In the genomic region with DNA sequence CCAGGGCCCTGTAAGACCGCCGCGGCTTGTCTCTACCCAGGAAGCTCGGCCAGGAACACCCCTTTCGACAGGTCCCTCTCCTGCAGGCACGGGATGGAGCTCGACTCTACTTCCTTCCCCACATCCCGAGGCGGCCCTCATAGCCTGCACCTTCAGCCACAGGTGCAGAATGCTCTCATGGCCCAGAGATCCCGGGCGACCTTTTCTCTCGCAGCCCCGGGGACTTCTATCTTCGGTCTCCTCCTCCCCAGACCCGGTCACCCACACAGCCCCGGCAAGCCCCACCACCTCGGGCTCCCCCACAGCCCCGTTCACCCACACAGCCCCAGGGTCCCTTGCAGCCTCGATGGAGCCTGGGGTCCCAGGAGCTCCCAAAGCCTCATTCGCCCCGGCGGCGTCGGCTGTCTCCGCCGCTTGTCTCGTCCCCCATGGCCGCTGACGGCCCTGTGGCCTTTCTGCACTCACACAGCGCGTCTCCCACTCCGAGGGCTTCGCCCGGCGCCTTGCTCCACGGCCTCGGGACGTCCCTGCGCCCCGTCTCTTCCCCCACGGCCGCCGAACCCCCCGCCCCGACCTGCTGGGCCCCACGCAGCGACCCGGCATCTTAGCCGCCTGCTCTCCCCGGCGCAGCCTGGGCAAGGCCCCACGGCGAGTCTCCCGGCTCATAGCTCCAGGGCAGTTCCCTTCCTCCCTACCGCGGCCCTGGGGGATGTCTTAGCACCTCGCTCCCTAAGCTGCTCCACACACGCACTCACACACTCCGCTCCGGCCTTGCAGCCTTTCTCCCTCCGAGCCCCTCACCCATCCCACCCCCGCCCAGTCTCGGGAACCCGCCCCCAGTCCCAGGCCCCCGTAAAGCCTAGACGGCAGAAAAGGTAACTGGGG, we compare ENCODE assay signal across 8 cellular contexts. TPM values are rescaled to one million over a fixed set of nuclear protein-coding genes. Genes with fewer than 3 reads are reported as not detected.
DNase-seq lines count a peak whose midpoint lies in the region; ATAC-seq and TF ChIP-seq lines count a peak whose summit lies in the region.

No MANE protein-coding gene starts in this region.

- no peak for DNase-seq in BJ (ENCODE audit: low read depth)
- peak; percentile 57 for DNase-seq in GM20000 (ENCODE audit: low spot score)
- DNase-seq in NCI-H1694 (lab: John Stamatoyannopoulos, UW): peak; percentile 25
- peak; percentile 77 for DNase-seq in adipocyte (ENCODE audit: low read depth)
- peak; percentile 34 to 72 (median 67) for DNase-seq in right cardiac atrium
- no peak for DNase-seq in retinal pigment epithelial cell (ENCODE audit: low read depth)
- no peak for DNase-seq in NCI-H1092 (lab: John Stamatoyannopoulos, UW)

- TF ChIP-seq CTCF in BJ (IDR thresholded peaks at IDR 0.05; ENCODE audit: insufficient read depth, low read depth, low read length) (no peak), GM20000 (IDR thresholded peaks at IDR 0.05; ENCODE audit: extremely low read depth, missing control alignments) (no peak), retinal pigment epithelial cell (conservative IDR thresholded peaks at IDR 0.05; ENCODE audit: low read depth, low read length) (no peak)

- no peaks in the 10 kb centered on the region for H3K9me3 ChIP-seq in adipocyte (ENCODE audit: control insufficient read depth, low read length)
- H3K9me3 ChIP-seq in right cardiac atrium (ENCODE audit: control insufficient read depth, low read length): no peaks in the 10 kb centered on the region

- peak overlapping the region; percentile 90 for H3K9ac ChIP-seq in adipocyte (ENCODE audit: low read length)

- WGBS in right cardiac atrium: under 1% methylated on average over 66 of the region's 66 CpGs

- H3K4me3 ChIP-seq in BJ (ENCODE audit: low read depth, low read length) (peak overlapping the region; percentile 84), adipocyte (ENCODE audit: low read length) (peak overlapping the region; percentile 86), right cardiac atrium (ENCODE audit: low read length) (peak overlapping the region; percentile 96), retinal pigment epithelial cell (ENCODE audit: low read length) (peak overlapping the region; percentile 96)

- CTCF ChIA-PET in BJ (lab: Yijun Ruan, JAX): interaction anchor here (1.2 to 2.7 kb wide), 3 partner anchors 12 to 167 kb away, joined by 3 to 17 read pairs (median 4); no protein-coding TSS in a partner anchor

- no peak overlapping the region for H3K27ac ChIP-seq in right cardiac atrium (ENCODE audit: low read length)

- intact Hi-C loops in right cardiac atrium (cut with DNase I): no loop called here

- H3K4me1 ChIP-seq in adipocyte (ENCODE audit: control insufficient read depth, insufficient read depth, low read length) (peaks cover 26% of the 10 kb centered on the region), right cardiac atrium (ENCODE audit: control insufficient read depth, insufficient read depth, low read length) (no peaks in the 10 kb centered on the region)

- peak; percentile 40 to 64 for ATAC-seq in right cardiac atrium
- ATAC-seq in GM21360 (IDR thresholded peaks at IDR 0.05; ENCODE audit: unreplicated experiment): no peak

- POLR2A ChIA-PET in BJ (lab: Charles Lee): interaction anchor here (0.6 kb wide), 1 partner anchor 1909 kb away, joined by 4 read pairs; no protein-coding TSS in a partner anchor

- H3K27me3 ChIP-seq in BJ (ENCODE audit: control insufficient read depth, insufficient read depth, low read length) (no peaks in the 10 kb centered on the region), adipocyte (replicated peaks; ENCODE audit: control insufficient read depth, insufficient read depth, low read length) (no peaks in the 10 kb centered on the region), right cardiac atrium (ENCODE audit: control insufficient read depth, insufficient read depth) (no peaks in the 10 kb centered on the region)

- H3K36me3 ChIP-seq in BJ (ENCODE audit: control insufficient read depth, insufficient read depth, low read length) (peaks cover 2% of the 10 kb centered on the region), adipocyte (ENCODE audit: control insufficient read depth, insufficient read depth, low read length, severe bottlenecking) (peaks cover 27% of the 10 kb centered on the region)

RNA-seq across cellular contexts. Expression of gene KIAA0753, which starts 0.6 kb away (rescaled TPM):
- polyA plus RNA-seq in BJ (2011; rRNA removed) (5.4 and 7.9 TPM in 2 replicates), right cardiac atrium (2.9 TPM)
- polyA minus RNA-seq in BJ (2011; rRNA and poly(A)+ RNA removed): 10.5 and 11.0 TPM in 2 replicates
- 1 to 10 TPM; 5.8 to 9.0 (median 6.6) TPM for total RNA-seq in right cardiac atrium

RNA-seq across cellular contexts. Expression of gene TXNDC17, which starts 1.0 kb away (rescaled TPM):
- polyA plus RNA-seq in BJ (2011; rRNA removed): 213 TPM in 2 replicates
- 38.5 and 59.7 TPM in 2 replicates for polyA minus RNA-seq in BJ (2011; rRNA and poly(A)+ RNA removed)
- 10 to 100 TPM; 40.3 to 52.6 (median 47.1) TPM for total RNA-seq in right cardiac atrium
- polyA plus RNA-seq in right cardiac atrium: 129 TPM

RNA-seq across cellular contexts. Expression of gene MED31, which starts 11.5 kb away (rescaled TPM):
- 6.9 and 21.4 TPM in 2 replicates for polyA plus RNA-seq in BJ (2011; rRNA removed)
- 3.8 and 4.3 TPM in 2 replicates for polyA minus RNA-seq in BJ (2011; rRNA and poly(A)+ RNA removed)
- 10 to 100 TPM; 14.0 to 20.4 (median 15.7) TPM for total RNA-seq in right cardiac atrium
- polyA plus RNA-seq in right cardiac atrium: 24.1 TPM

RNA-seq across cellular contexts. Expression of gene C17orf100, which starts 11.7 kb away (rescaled TPM):
- polyA plus RNA-seq in BJ (2011; rRNA removed) (2.4 and 2.7 TPM in 2 replicates), right cardiac atrium (1.0 TPM)
- 1.0 and 1.1 TPM in 2 replicates for polyA minus RNA-seq in BJ (2011; rRNA and poly(A)+ RNA removed)
- total RNA-seq in right cardiac atrium: under 1 TPM; 0.47 to 0.91 (median 0.63) TPM

Comparison
In these comparisons a context has a peak if more than half of its experiments do, and no peak if none do; other contexts are left out.
1. DNase-seq: peak in GM20000 (single experiment), NCI-H1694 (single experiment), adipocyte (single experiment) and right cardiac atrium (3 of 3); none in BJ (single experiment), retinal pigment epithelial cell (single experiment) and NCI-H1092 (single experiment).
2. Peak in every context shown above with its lines, with median percentiles within 50 percentile points of each other: H3K4me3 ChIP-seq.